ENCODE assay signal across 1 cellular context in genomic region chr18:50428531-50429206, GRCh38.
TF ChIP-seq lines count a peak whose summit lies in the region.

No MANE protein-coding gene starts in this region.

TF ChIP-seq in SK-N-SH treated with all-trans-retinoic acid at 6 μM for 48 hours, 23 proteins besides CTCF, POLR2A, EP300 and RAD21 (continued from another document):
- no peak for TF ChIP-seq TSHZ2 (CRISPR knock-in tag; IDR thresholded peaks at IDR 0.05)
- TF ChIP-seq SNAI2 (CRISPR knock-in tag; IDR thresholded peaks at IDR 0.05), result no peak
- TF ChIP-seq POU6F1 (CRISPR knock-in tag; IDR thresholded peaks at IDR 0.05; ENCODE audit: borderline replicate concordance, low read depth), result no peak
- no peak for TF ChIP-seq ZNF565 (CRISPR knock-in tag; conservative IDR thresholded peaks at IDR 0.05; ENCODE audit: low read depth)
- TF ChIP-seq ZC3H10 (CRISPR knock-in tag; IDR thresholded peaks at IDR 0.05), result no peak
- TF ChIP-seq CSRNP3 (CRISPR knock-in tag; IDR thresholded peaks at IDR 0.05), result no peak
- TF ChIP-seq GLIS3 (CRISPR knock-in tag; IDR thresholded peaks at IDR 0.05), result no peak
- TF ChIP-seq ZNF70 (CRISPR knock-in tag; IDR thresholded peaks at IDR 0.05), result no peak
- TF ChIP-seq PATZ1 (CRISPR knock-in tag; IDR thresholded peaks at IDR 0.05; ENCODE audit: borderline replicate concordance), result no peak
- TF ChIP-seq OSR1 (CRISPR knock-in tag; IDR thresholded peaks at IDR 0.05), result no peak
- no peak for TF ChIP-seq ISL1 (CRISPR knock-in tag; IDR thresholded peaks at IDR 0.05)
- TF ChIP-seq ARNTL (CRISPR knock-in tag; IDR thresholded peaks at IDR 0.05; ENCODE audit: borderline replicate concordance, low read depth), result no peak
- no peak for TF ChIP-seq CSDC2 (CRISPR knock-in tag; IDR thresholded peaks at IDR 0.05)
- TF ChIP-seq ZFP3 (CRISPR knock-in tag; IDR thresholded peaks at IDR 0.05), result no peak
- TF ChIP-seq ZFP30 (CRISPR knock-in tag; IDR thresholded peaks at IDR 0.05), result no peak
- no peak for TF ChIP-seq TCF4 (CRISPR knock-in tag; IDR thresholded peaks at IDR 0.05; ENCODE audit: borderline replicate concordance)
- TF ChIP-seq RARB (CRISPR knock-in tag; IDR thresholded peaks at IDR 0.05), result no peak
